In genomic region chr12:1318327-1319031, GRCh38 we compare ENCODE assay signal across 10 cellular contexts.
A peak's percentile ranks its signal among the peaks of the same experiment; 100 is the strongest.
DNase-seq lines count a peak whose midpoint lies in the region; ATAC-seq and TF ChIP-seq lines count a peak whose summit lies in the region.
"Had no signal": no experiment of that assay in that cellular context is flagged by ENCODE, and none has a peak within 500 bp of the region (broad histone marks: within the 10 kb centered on the region; RNA-seq: fewer than 3 reads in every experiment).

No MANE protein-coding gene starts in this region.

- POLR2A ChIA-PET in A673 (lab: Charles Lee; ENCODE audit: low non-redundant PET): no interaction called here

- TF ChIP-seq CTCF in A673 (conservative IDR thresholded peaks at IDR 0.05; ENCODE audit: low read depth, low read length): no peak
- TF ChIP-seq CTCF in VCaP (conservative IDR thresholded peaks at IDR 0.05): no peak
- TF ChIP-seq CTCF in thoracic aorta (IDR thresholded peaks at IDR 0.05): no peak

- CTCF ChIA-PET in A673 (lab: Charles Lee): interaction anchor here (0.7 kb wide), 1 partner anchor 200 kb away, joined by 3 read pairs; no protein-coding TSS in a partner anchor

- BruUV-seq in A673 (replicated peaks; lab: Mats Ljungman, UMichigan): no TSS peak

- ATAC-seq in thoracic aorta (ENCODE audit: insufficient number of reproducible peaks, low FRiP score, low read depth): no peak
- ATAC-seq in GM19397 (IDR thresholded peaks at IDR 0.05; ENCODE audit: unreplicated experiment): no peak
- ATAC-seq in GM21786 (IDR thresholded peaks at IDR 0.05; ENCODE audit: unreplicated experiment): no peak

- DNase-seq in A673 (ENCODE audit: low spot score) (peak; percentile 58), NAMALWA (ENCODE audit: low spot score) (peak; percentile 40), iPS DF 19.7 (ENCODE audit: low read depth, low spot score) (peak; percentile 23), thoracic aorta (ENCODE audit: low spot score) (no peak), OCI-M2 (lab: John Stamatoyannopoulos, UW; ENCODE audit: unreplicated experiment) (no peak)
- DNase-seq: activated B cell treated with CpG ODN at 0.5 μM for 24 hours had no signal

- H3K36me3 ChIP-seq in A673 (ENCODE audit: insufficient read depth, low read length, poor library complexity, severe bottlenecking): no peaks in the 10 kb centered on the region
- H3K36me3 ChIP-seq in thoracic aorta: no peaks in the 10 kb centered on the region

- H3K27ac ChIP-seq in A673 (ENCODE audit: low read depth, low read length, poor library complexity, severe bottlenecking) (peak overlapping the region; percentile 2), VCaP (peak overlapping the region; percentile 39), thoracic aorta (no peak overlapping the region)
- H3K27ac ChIP-seq: C4-2B had no signal

- H3K4me3 ChIP-seq in A673 (ENCODE audit: low read depth, low read length, poor library complexity, severe bottlenecking): peak overlapping the region; percentile 13
- peak overlapping the region; percentile 22 for H3K4me3 ChIP-seq in thoracic aorta

- H3K9me3 ChIP-seq in A673 (ENCODE audit: low read depth, low read length, poor library complexity, severe bottlenecking): no peaks in the 10 kb centered on the region
- peaks cover 8% of the 10 kb centered on the region for H3K9me3 ChIP-seq in thoracic aorta

- intact Hi-C loops in A673 (cut with micrococcal nuclease; ENCODE audit: unreplicated experiment): no loop called here

- H3K27me3 ChIP-seq in A673 (replicated peaks; ENCODE audit: insufficient read depth, low read depth, low read length, poor library complexity) (no peaks in the 10 kb centered on the region), thoracic aorta (replicated peaks; ENCODE audit: insufficient read depth) (no peaks in the 10 kb centered on the region)

- peaks cover 21% of the 10 kb centered on the region for H3K4me1 ChIP-seq in A673 (ENCODE audit: insufficient read depth, low read length, poor library complexity, severe bottlenecking)
- H3K4me1 ChIP-seq in thoracic aorta (ENCODE audit: control insufficient read depth in 1 of 2, low read depth in 2 of 2): peaks cover 17 to 18% of the 10 kb centered on the region in 2 donors

Comparison
In these comparisons a context has a peak if more than half of its experiments do, and no peak if none do; other contexts are left out.
1. DNase-seq: peak in A673 (single experiment), NAMALWA (single experiment) and iPS DF 19.7 (single experiment); none in thoracic aorta (single experiment) and OCI-M2 (single experiment).
2. H3K27ac ChIP-seq: peak in A673 (single experiment) and VCaP (single experiment); none in thoracic aorta (0 of 2).